ENCODE assay signal across 9 cellular contexts in the genomic region with DNA sequence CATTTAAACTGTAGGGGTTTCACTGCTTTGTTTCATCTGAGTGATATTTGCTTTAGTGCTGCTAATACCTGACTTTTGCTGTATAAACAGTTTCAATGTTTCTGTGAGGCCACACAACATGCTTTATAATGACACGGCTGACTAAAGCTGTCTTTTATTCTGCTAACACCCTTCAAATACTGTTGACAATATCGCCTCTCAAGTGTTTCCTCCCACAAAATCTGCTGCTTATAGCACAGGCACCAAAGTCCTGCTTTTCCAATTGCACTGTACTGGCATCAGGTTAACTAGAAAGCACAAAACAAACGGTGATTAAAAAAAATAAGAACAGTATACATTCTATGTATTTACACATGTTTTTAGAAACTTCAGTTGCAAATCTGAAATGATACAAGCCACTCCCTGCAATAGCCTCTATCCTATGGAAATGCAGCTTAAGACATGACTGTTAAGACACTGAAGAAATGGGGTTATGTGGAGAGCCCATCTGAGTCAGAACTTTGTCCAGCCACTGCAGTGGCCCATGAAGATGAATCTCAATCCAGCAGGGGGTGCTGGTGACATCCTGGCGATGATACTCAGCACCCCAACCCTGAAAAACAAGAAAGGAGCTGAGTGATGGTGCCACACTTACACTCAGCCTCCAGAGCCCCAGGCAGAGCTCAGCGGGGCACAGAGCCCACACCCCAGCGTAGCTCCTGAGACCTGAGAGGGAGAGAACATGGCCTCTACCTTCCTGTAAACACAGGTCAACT. TPM values are rescaled to one million over a fixed set of nuclear protein-coding genes. Genes with fewer than 3 reads are reported as not detected.
A peak's percentile ranks its signal among the peaks of the same experiment; 100 is the strongest.
DNase-seq lines count a peak whose midpoint lies in the region; ATAC-seq and TF ChIP-seq lines count a peak whose summit lies in the region.
"Had no signal": no experiment of that assay in that cellular context is flagged by ENCODE, and none has a peak within 500 bp of the region (broad histone marks: within the 10 kb centered on the region; RNA-seq: fewer than 3 reads in every experiment).

No MANE protein-coding gene starts in this region.

- CTCF ChIA-PET in activated CD4-positive, alpha-beta memory T cell treated with anti-CD3 and anti-CD28 coated beads, Interleukin-2, amount 10 ng/mL, durations not matched to agents 7 days and 5 days (lab: Charles Lee), result interaction anchor here (1.5 to 2.3 kb wide), 5 partner anchors 10 to 135 kb away, joined by 4 to 10 read pairs (median 4); no protein-coding TSS in a partner anchor

- no peaks in the 10 kb centered on the region for H3K4me1 Mint-ChIP-seq in activated CD4-positive, alpha-beta memory T cell treated with anti-CD3 and anti-CD28 coated beads, Interleukin-2, amount 10 ng/mL, durations not matched to agents 7 days and 5 days
- no peaks in the 10 kb centered on the region for H3K4me1 Mint-ChIP-seq in nephron

- POLR2A ChIA-PET in activated CD4-positive, alpha-beta memory T cell treated with anti-CD3 and anti-CD28 coated beads, Interleukin-2, amount 10 ng/mL, durations not matched to agents 7 days and 5 days (lab: Charles Lee), result interaction anchor here (0.5 kb wide), 1 partner anchor 705 kb away, joined by 3 read pairs; no protein-coding TSS in a partner anchor

- TF ChIP-seq CTCF in nephron (IDR thresholded peaks at IDR 0.05; ENCODE audit: unreplicated experiment in 3 of 3), result peak in 1 of 3 experiments; percentile 17

- H3K27me3 Mint-ChIP-seq in activated CD4-positive, alpha-beta memory T cell treated with anti-CD3 and anti-CD28 coated beads, Interleukin-2, amount 10 ng/mL, durations not matched to agents 7 days and 5 days, result no peaks in the 10 kb centered on the region
- H3K27me3 Mint-ChIP-seq in nephron (ENCODE audit: low read depth), result no peaks in the 10 kb centered on the region

- no peaks in the 10 kb centered on the region for H3K36me3 Mint-ChIP-seq in activated CD4-positive, alpha-beta memory T cell treated with anti-CD3 and anti-CD28 coated beads, Interleukin-2, amount 10 ng/mL, durations not matched to agents 7 days and 5 days (ENCODE audit: low read depth)
- H3K36me3 Mint-ChIP-seq in nephron (ENCODE audit: low read depth), result peaks cover 24% of the 10 kb centered on the region

- no peak overlapping the region for H3K27ac Mint-ChIP-seq in activated CD4-positive, alpha-beta memory T cell treated with anti-CD3 and anti-CD28 coated beads, Interleukin-2, amount 10 ng/mL, durations not matched to agents 7 days and 5 days
- H3K27ac Mint-ChIP-seq in nephron, result peak overlapping the region in 2 of 3 experiments; percentile 52 to 88

- DNase-seq in NCI-H146 (lab: John Stamatoyannopoulos, UW) (peak; percentile 14), NCI-H146 treated with DMSO at 0.1 percent for 48 hours (lab: John Stamatoyannopoulos, UW; ENCODE audit: unreplicated experiment) (no peak), substantia nigra (lab: John Stamatoyannopoulos, UW) (no peak), GF-D8 (lab: John Stamatoyannopoulos, UW) (no peak)
- DNase-seq in activated CD4-positive, alpha-beta memory T cell treated with anti-CD3 and anti-CD28 coated beads, Interleukin-2, amount 10 ng/mL, durations not matched to agents 7 days and 5 days, result peak; percentile 18
- no peak for DNase-seq in activated CD8-positive, alpha-beta memory T cell treated with anti-CD3 and anti-CD28 coated beads, Interleukin-2, amount 50 U/mL, for 48 hours

- H3K4me3 Mint-ChIP-seq in activated CD4-positive, alpha-beta memory T cell treated with anti-CD3 and anti-CD28 coated beads, Interleukin-2, amount 10 ng/mL, durations not matched to agents 7 days and 5 days, result no peak overlapping the region
- no peak overlapping the region for H3K4me3 Mint-ChIP-seq in nephron

- ATAC-seq in HG03103 (IDR thresholded peaks at IDR 0.05; ENCODE audit: low read depth, unreplicated experiment), result peak; percentile 72

- H3K27ac ChIP-seq in substantia nigra (ENCODE audit: low read depth, low read length, poor library complexity, severe bottlenecking), result no peak overlapping the region
- H3K27ac ChIP-seq: epithelial cell of prostate had no signal

- H3K9me3 Mint-ChIP-seq in activated CD4-positive, alpha-beta memory T cell treated with anti-CD3 and anti-CD28 coated beads, Interleukin-2, amount 10 ng/mL, durations not matched to agents 7 days and 5 days, result no peaks in the 10 kb centered on the region
- no peaks in the 10 kb centered on the region for H3K9me3 Mint-ChIP-seq in nephron

RNA-seq across cellular contexts. Expression of a gene that starts 29.4 kb away (rescaled TPM):
- 10 to 100 TPM; 15.3 to 16.1 TPM for total RNA-seq in activated CD4-positive, alpha-beta memory T cell treated with anti-CD3 and anti-CD28 coated beads, Interleukin-2, amount 10 ng/mL, durations not matched to agents 7 days and 5 days

Comparison
In these comparisons a context has a peak if more than half of its experiments do, and no peak if none do; other contexts are left out.
1. DNase-seq: peak in NCI-H146 (single experiment) and activated CD4-positive, alpha-beta memory T cell treated with anti-CD3 and anti-CD28 coated beads, Interleukin-2, amount 10 ng/mL, durations not matched to agents 7 days and 5 days (single experiment); none in NCI-H146 treated with DMSO at 0.1 percent for 48 hours (single experiment), substantia nigra (0 of 49), GF-D8 (single experiment) and activated CD8-positive, alpha-beta memory T cell treated with anti-CD3 and anti-CD28 coated beads, Interleukin-2, amount 50 U/mL, for 48 hours (single experiment).